8 cellular contexts compared by ENCODE assay signal in the genomic region with DNA sequence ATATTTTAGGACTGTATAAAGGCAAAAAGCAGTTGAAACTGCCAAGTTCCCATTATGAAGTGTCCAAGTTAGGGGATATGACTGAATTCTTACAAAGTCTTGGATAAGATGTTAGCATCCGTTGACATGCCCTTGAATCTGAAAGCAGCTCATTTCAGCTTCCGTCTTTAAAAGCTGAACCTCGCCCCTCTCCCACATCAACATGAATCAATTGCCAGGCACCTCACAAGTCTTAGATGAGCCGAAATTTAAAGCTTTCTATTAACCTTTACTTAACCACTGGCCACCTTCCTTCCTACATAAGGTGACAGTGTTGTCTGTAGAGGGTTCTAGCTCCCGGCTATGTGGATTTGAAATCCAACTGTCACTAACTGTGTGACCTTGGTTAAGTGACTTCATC. TPM values are rescaled to one million over a fixed set of nuclear protein-coding genes. Genes with fewer than 3 reads are reported as not detected.
A peak's percentile ranks its signal among the peaks of the same experiment; 100 is the strongest.
DNase-seq lines count a peak whose midpoint lies in the region; ATAC-seq and TF ChIP-seq lines count a peak whose summit lies in the region.

No MANE protein-coding gene starts in this region.

- no peak overlapping the region for H3K27ac ChIP-seq in smooth muscle cell (ENCODE audit: low read depth)

- peaks cover 41% of the 10 kb centered on the region for H3K36me3 Mint-ChIP-seq in activated CD4-positive, alpha-beta memory T cell treated with anti-CD3 and anti-CD28 coated beads, Interleukin-2, amount 10 ng/mL, durations not matched to agents 7 days and 5 days (ENCODE audit: low read depth)

- H3K36me3 ChIP-seq in smooth muscle cell (ENCODE audit: low read depth) = no peaks in the 10 kb centered on the region

- no peak for TF ChIP-seq CTCF in smooth muscle cell (IDR thresholded peaks at IDR 0.05; ENCODE audit: borderline replicate concordance, insufficient read depth, poor library complexity, severe bottlenecking)

- H3K4me3 Mint-ChIP-seq in activated CD4-positive, alpha-beta memory T cell treated with anti-CD3 and anti-CD28 coated beads, Interleukin-2, amount 10 ng/mL, durations not matched to agents 7 days and 5 days = peak overlapping the region; percentile 99

- H3F3A ChIP-seq in smooth muscle cell (ENCODE audit: low read depth) = no peaks in the 10 kb centered on the region

- no peaks in the 10 kb centered on the region for H3K27me3 Mint-ChIP-seq in activated CD4-positive, alpha-beta memory T cell treated with anti-CD3 and anti-CD28 coated beads, Interleukin-2, amount 10 ng/mL, durations not matched to agents 7 days and 5 days

- H3K4me1 ChIP-seq in smooth muscle cell (ENCODE audit: low read depth) = peaks cover 23% of the 10 kb centered on the region

- no peaks in the 10 kb centered on the region for H3K9me3 Mint-ChIP-seq in activated CD4-positive, alpha-beta memory T cell treated with anti-CD3 and anti-CD28 coated beads, Interleukin-2, amount 10 ng/mL, durations not matched to agents 7 days and 5 days

- H3K9me3 ChIP-seq in smooth muscle cell (replicated peaks; ENCODE audit: low read depth) = no peaks in the 10 kb centered on the region

- peak; percentile 69 for DNase-seq in activated effector memory CD4-positive, alpha-beta T cell treated with anti-CD3 and anti-CD28 coated beads, Interleukin-2, amount 50 U/mL, for 16 hours
- no peak for DNase-seq in activated effector memory CD4-positive, alpha-beta T cell treated with Interleukin-2 at 50 U/mL for 16 hours
- peak; percentile 41 for DNase-seq in activated CD4-positive, alpha-beta memory T cell treated with anti-CD3 and anti-CD28 coated beads, Interleukin-2, amount 10 ng/mL, durations not matched to agents 7 days and 5 days
- DNase-seq in smooth muscle cell (lab: John Stamatoyannopoulos, UW; ENCODE audit: unreplicated experiment) (no peak), NCI-H774 (lab: John Stamatoyannopoulos, UW) (no peak)

- peaks cover 58% of the 10 kb centered on the region for H4K20me1 ChIP-seq in smooth muscle cell (ENCODE audit: low read depth)

- peaks cover 63% of the 10 kb centered on the region for H3K79me2 ChIP-seq in smooth muscle cell (ENCODE audit: low read depth)

- CTCF ChIA-PET in activated CD4-positive, alpha-beta memory T cell treated with anti-CD3 and anti-CD28 coated beads, Interleukin-2, amount 10 ng/mL, durations not matched to agents 7 days and 5 days (lab: Charles Lee) = interaction anchor here (0.6 to 2.4 kb wide), 8 partner anchors 11 to 291 kb away, joined by 3 to 12 read pairs (median 4); partner anchors contain the start of genes ARPC3 and FAM216A

- ATAC-seq in activated CD4-positive, CD25-positive, alpha-beta regulatory T cell treated with anti-CD3 and anti-CD28 coated beads, Interleukin-2, amount 50 U/mL, for 24 hours = no peak
- no peak for ATAC-seq in HG02970 (IDR thresholded peaks at IDR 0.05; ENCODE audit: low FRiP score, unreplicated experiment)

- WGBS in smooth muscle cell (ENCODE audit: low lambda C conversion rate) = 3% methylated on average over 5 of the region's 5 CpGs

- H3K4me2 ChIP-seq in smooth muscle cell = peak overlapping the region; percentile 89

- H3K9ac ChIP-seq in smooth muscle cell (ENCODE audit: low read depth) = peak overlapping the region; percentile 94

- H3K27ac Mint-ChIP-seq in activated CD4-positive, alpha-beta memory T cell treated with anti-CD3 and anti-CD28 coated beads, Interleukin-2, amount 10 ng/mL, durations not matched to agents 7 days and 5 days = peak overlapping the region; percentile 98

- H3K27me3 ChIP-seq in smooth muscle cell (ENCODE audit: low read depth) = no peaks in the 10 kb centered on the region

- H3K4me1 Mint-ChIP-seq in activated CD4-positive, alpha-beta memory T cell treated with anti-CD3 and anti-CD28 coated beads, Interleukin-2, amount 10 ng/mL, durations not matched to agents 7 days and 5 days = peaks cover 52% of the 10 kb centered on the region

- no peak overlapping the region for H2AFZ ChIP-seq in smooth muscle cell (ENCODE audit: low read depth)

- POLR2A ChIA-PET in activated CD4-positive, alpha-beta memory T cell treated with anti-CD3 and anti-CD28 coated beads, Interleukin-2, amount 10 ng/mL, durations not matched to agents 7 days and 5 days (lab: Charles Lee) = interaction anchor here (0.7 to 5.3 kb wide), 15 partner anchors 10 to 460 kb away, joined by 3 to 46 read pairs (median 4); partner anchors contain the start of genes ARPC3, ATP2A2, FAM216A and GPN3

- H3K4me3 ChIP-seq in iPS-11a (ENCODE audit: low read depth, low read length) (peak overlapping the region; percentile 72), smooth muscle cell (peak overlapping the region; percentile 91)

RNA-seq across cellular contexts. Expression of gene PPP1CC, which starts 1.3 kb away (rescaled TPM):
- 100 to 1,000 TPM; 221 to 230 TPM for total RNA-seq in activated CD4-positive, alpha-beta memory T cell treated with anti-CD3 and anti-CD28 coated beads, Interleukin-2, amount 10 ng/mL, durations not matched to agents 7 days and 5 days
- 105 and 120 TPM in 2 replicates for total RNA-seq in smooth muscle cell
- polyA plus RNA-seq in smooth muscle cell = 34.9 and 35.2 TPM in 2 replicates

RNA-seq across cellular contexts. Expression of gene HVCN1, which starts 52.5 kb away (rescaled TPM):
- 10 to 100 TPM; 11.6 to 12.9 TPM for total RNA-seq in activated CD4-positive, alpha-beta memory T cell treated with anti-CD3 and anti-CD28 coated beads, Interleukin-2, amount 10 ng/mL, durations not matched to agents 7 days and 5 days
- 4.6 and 8.3 TPM in 2 replicates for total RNA-seq in smooth muscle cell
- 5.3 and 5.5 TPM in 2 replicates for polyA plus RNA-seq in smooth muscle cell

Comparison
In these comparisons a context has a peak if more than half of its experiments do, and no peak if none do; other contexts are left out.
1. DNase-seq: peak in activated effector memory CD4-positive, alpha-beta T cell treated with anti-CD3 and anti-CD28 coated beads, Interleukin-2, amount 50 U/mL, for 16 hours (single experiment) and activated CD4-positive, alpha-beta memory T cell treated with anti-CD3 and anti-CD28 coated beads, Interleukin-2, amount 10 ng/mL, durations not matched to agents 7 days and 5 days (single experiment); none in activated effector memory CD4-positive, alpha-beta T cell treated with Interleukin-2 at 50 U/mL for 16 hours (single experiment), smooth muscle cell (single experiment) and NCI-H774 (single experiment).